7 cellular contexts compared by ENCODE assay signal in genomic region chr1:26959270-26959669, GRCh38. TPM values are rescaled to one million over a fixed set of nuclear protein-coding genes. Genes with fewer than 3 reads are reported as not detected.
DNase-seq lines count a peak whose midpoint lies in the region; ATAC-seq and TF ChIP-seq lines count a peak whose summit lies in the region.
"Had no signal": no experiment of that assay in that cellular context is flagged by ENCODE, and none has a peak within 500 bp of the region (broad histone marks: within the 10 kb centered on the region; RNA-seq: fewer than 3 reads in every experiment).

No MANE protein-coding gene starts in this region.

- peaks cover 34 to 42% of the 10 kb centered on the region in 2 donors for H3K27me3 Mint-ChIP-seq in natural killer cell (ENCODE audit: low read depth in 2 of 2)

- no peak overlapping the region for H3K27ac Mint-ChIP-seq in natural killer cell

- CTCF ChIA-PET in HEK293 (lab: Yijun Ruan, JAX): interaction anchor here (0.7 to 1.5 kb wide), 2 partner anchors 26 to 86 kb away, joined by 3 to 4 read pairs; no protein-coding TSS in a partner anchor

- peak overlapping the region; percentile 58 for H3K4me3 ChIP-seq in HEK293 (ENCODE audit: low read depth, low read length)
- peak overlapping the region in 2 of 3 donors; percentile 84 to 86 for H3K4me3 ChIP-seq in breast epithelium
- no peak overlapping the region for H3K4me3 ChIP-seq in ascending aorta

- TF ChIP-seq POLR2A in breast epithelium (IDR thresholded peaks at IDR 0.05): no peak

- H3K36me3 ChIP-seq in HEK293 (ENCODE audit: control insufficient read depth in 2 of 2, insufficient read depth in 1 of 2, low read length in 2 of 2) (no peaks in the 10 kb centered on the region), breast epithelium (no peaks in the 10 kb centered on the region), ascending aorta (no peaks in the 10 kb centered on the region)

- intact Hi-C loops in breast epithelium (cut with DNase I; ENCODE audit: low total_unique reads): loop anchor here (5.0 kb wide), 1 partner anchor 442 kb away; no protein-coding TSS in a partner anchor
- intact Hi-C loops in natural killer cell (cut with micrococcal nuclease): no loop called here
- intact Hi-C loops in ascending aorta (cut with DNase I): no loop called here

- H3K36me3 Mint-ChIP-seq in natural killer cell: no peaks in the 10 kb centered on the region

- H3K9me3 Mint-ChIP-seq in natural killer cell: no peaks in the 10 kb centered on the region

- H3K27ac ChIP-seq in HEK293 (ENCODE audit: extremely low read depth, low read depth, low read length): no peak overlapping the region; the same call in 1 of the 2 replicates
- no peak overlapping the region for H3K27ac ChIP-seq in breast epithelium
- no peak overlapping the region for H3K27ac ChIP-seq in ascending aorta

- H3K27me3 ChIP-seq in breast epithelium (peaks cover 0 to 9% of the 10 kb centered on the region in 2 donors), ascending aorta (peaks cover 16% of the 10 kb centered on the region)

- H3K9me3 ChIP-seq in HEK293 (ENCODE audit: control insufficient read depth, insufficient read depth, low read depth, low read length) (no peaks in the 10 kb centered on the region), breast epithelium (peaks cover 0 to 8% of the 10 kb centered on the region in 2 donors), ascending aorta (no peaks in the 10 kb centered on the region)

- POLR2A ChIA-PET in HEK293 (lab: Yijun Ruan, JAX): interaction anchor here (0.5 kb wide), 1 partner anchor 135 kb away, joined by 3 read pairs; no protein-coding TSS in a partner anchor

- H3K4me1 Mint-ChIP-seq in natural killer cell: peaks cover 6% of the 10 kb centered on the region in 2 donors

- DNase-seq in breast epithelium (ENCODE audit: low spot score in 2 of 2) (no peak), natural killer cell (no peak), nucleus accumbens (lab: John Stamatoyannopoulos, UW) (no peak), ascending aorta (ENCODE audit: low spot score in 2 of 2) (no peak)
- no peak for DNase-seq in stimulated activated CD4-positive, alpha-beta T cell treated with anti-CD3 and anti-CD28 coated beads, Interleukin-4, amount 100 ng/mL, for 24 hours

- peak overlapping the region; percentile 55 for H3K4me3 Mint-ChIP-seq in natural killer cell

- TF ChIP-seq CTCF in HEK293 (tag by site-specific recombination; IDR thresholded peaks at IDR 0.05): no peak
- no peak for TF ChIP-seq CTCF in breast epithelium (IDR thresholded peaks at IDR 0.05)
- TF ChIP-seq CTCF in natural killer cell (IDR thresholded peaks at IDR 0.05): no peak
- TF ChIP-seq CTCF in ascending aorta (IDR thresholded peaks at IDR 0.05): no peak

- ATAC-seq in natural killer cell: no peak

- H3K4me1 ChIP-seq in HEK293 (ENCODE audit: control insufficient read depth, insufficient read depth, low read length) (no peaks in the 10 kb centered on the region; the same call in 1 of the 2 replicates), breast epithelium (peaks cover 0 to 9% of the 10 kb centered on the region in 2 donors), ascending aorta (peaks cover 5 to 9% of the 10 kb centered on the region in 2 donors)

TF ChIP-seq in HEK293, 187 proteins besides CTCF, POLR2A, EP300 and RAD21:
- TF ChIP-seq ZNF16 (tag by site-specific recombination; IDR thresholded peaks at IDR 0.05; ENCODE audit: low read depth) (no peak), ZNF184 (tag by site-specific recombination; IDR thresholded peaks at IDR 0.05) (no peak), ZNF121 (tag by site-specific recombination; IDR thresholded peaks at IDR 0.05) (no peak), ZSCAN23 (tag by site-specific recombination; IDR thresholded peaks at IDR 0.05) (no peak), ZNF140 (tag by site-specific recombination; IDR thresholded peaks at IDR 0.05) (no peak), ZNF518A (tag by site-specific recombination; conservative IDR thresholded peaks at IDR 0.05; ENCODE audit: low read depth) (no peak), ZBTB17 (tag by site-specific recombination; IDR thresholded peaks at IDR 0.05) (no peak)

RNA-seq across cellular contexts. Expression of gene KDF1, which starts 1.0 kb away (rescaled TPM):
- total RNA-seq in breast epithelium (10 to 100 TPM in 2 of 3 donors, not detected in 1; 10.8 to 22.2 TPM), natural killer cell (under 1 TPM in 2 of 3 donors, not detected in 1; 0.20 to 0.52 TPM), ascending aorta (not detected)
- total RNA-seq: frontal cortex had no signal

RNA-seq across cellular contexts. Expression of gene TRNP1, which starts 34.2 kb away (rescaled TPM):
- 10 to 100 TPM in 2 of 3 donors, 1 to 10 TPM in 1; 1.6 to 27.8 (median 16.7) TPM for total RNA-seq in breast epithelium
- total RNA-seq in natural killer cell: 1 to 10 TPM in 1 of 3 donors, under 1 TPM in 2; 0.18 to 3.0 (median 0.95) TPM
- 37.6 TPM for total RNA-seq in ascending aorta

RNA-seq across cellular contexts. Expression of gene NUDC, which starts 37.7 kb away (rescaled TPM):
- total RNA-seq in breast epithelium (10 to 100 TPM; 47.9 to 51.5 (median 49.4) TPM), natural killer cell (10 to 100 TPM; 43.6 to 46.6 (median 43.7) TPM), ascending aorta (19.2 TPM)

RNA-seq across cellular contexts. Expression of gene NR0B2, which starts 45.5 kb away (rescaled TPM):
- total RNA-seq in breast epithelium (not detected), natural killer cell (not detected), ascending aorta (not detected)
- total RNA-seq: frontal cortex had no signal

RNA-seq across cellular contexts. Expression of gene TENT5B, which starts 53.4 kb away (rescaled TPM):
- total RNA-seq in breast epithelium (10 to 100 TPM; 15.2 to 46.2 (median 23.9) TPM), natural killer cell (under 1 TPM in 1 of 3 donors, not detected in 2; 0.40 TPM), ascending aorta (45.4 TPM)
- total RNA-seq: frontal cortex had no signal

Comparison
In these comparisons a context has a peak if more than half of its experiments do, and no peak if none do; other contexts are left out.
1. H3K4me3 ChIP-seq: peak in HEK293 (single experiment) and breast epithelium (2 of 3); none in ascending aorta (0 of 2).